In genomic region chr18:21316296-21316695, GRCh38 we compare ENCODE assay signal across 20 cellular contexts.
"Had no signal": no experiment of that assay in that cellular context is flagged by ENCODE, and none has a peak within 500 bp of the region (broad histone marks: within the 10 kb centered on the region; RNA-seq: fewer than 3 reads in every experiment).

No MANE protein-coding gene starts in this region.

- H3K4me1 ChIP-seq: adrenal gland, body of pancreas had no signal

- ATAC-seq: activated naive CD4-positive, alpha-beta T cell treated with anti-CD3 and anti-CD28 coated beads, Interleukin-2, amount 50 U/mL, for 72 hours; activated T-cell treated with anti-CD3 and anti-CD28 coated beads, Interleukin-2, amount 50 U/mL, for 72 hours; body of pancreas; left cardiac atrium; stimulated activated naive CD8-positive, alpha-beta T cell treated with anti-CD3 and anti-CD28 coated beads, Interleukin-15, amount 100 ng/mL, for 72 hours had no signal

- H3K36me3 Mint-ChIP-seq: activated naive CD4-positive, alpha-beta T cell treated with anti-CD3 and anti-CD28 coated beads, Interleukin-2, amount 50 U/mL, for 72 hours; naive B cell; type B pancreatic cell had no signal

- H3K4me3 Mint-ChIP-seq: activated T-cell treated with anti-CD3 and anti-CD28 coated beads, Interleukin-2, amount 50 U/mL, for 72 hours; naive B cell; stimulated activated naive CD8-positive, alpha-beta T cell treated with anti-CD3 and anti-CD28 coated beads, Interleukin-15, amount 100 ng/mL, for 72 hours; type B pancreatic cell had no signal

- H3K36me3 ChIP-seq: adrenal gland, ovary, suprapubic skin, WERI-Rb-1 had no signal

- H3K4me1 Mint-ChIP-seq: naive B cell; stimulated activated naive CD8-positive, alpha-beta T cell treated with anti-CD3 and anti-CD28 coated beads, Interleukin-15, amount 100 ng/mL, for 72 hours had no signal

- H3K27me3 ChIP-seq: adrenal gland, body of pancreas, ovary, suprapubic skin had no signal

- DNase-seq: activated CD4-positive, alpha-beta T cell treated with anti-CD3 and anti-CD28 coated beads for 1 hour; activated CD8-positive, alpha-beta memory T cell treated with anti-CD3 and anti-CD28 coated beads for 24 hours; activated effector memory CD4-positive, alpha-beta T cell treated with anti-CD3 and anti-CD28 coated beads, Interleukin-2, amount 50 U/mL, for 16 hours; activated T-cell treated with anti-CD3 and anti-CD28 coated beads, Interleukin-2, amount 50 U/mL, for 72 hours; adrenal gland; body of pancreas; caudate nucleus; left cardiac atrium; naive B cell; ovary; stimulated activated CD4-positive, alpha-beta T cell treated with anti-CD3 and anti-CD28 coated beads, Interleukin-15, amount 100 ng/mL, for 24 hours; stimulated activated CD4-positive, alpha-beta T cell treated with anti-CD3 and anti-CD28 coated beads, Interleukin-2, amount 100 ng/mL, for 48 hours; stimulated activated naive CD8-positive, alpha-beta T cell treated with anti-CD3 and anti-CD28 coated beads, Interleukin-15, amount 100 ng/mL, for 72 hours; SW 1271; WERI-Rb-1 had no signal

- H3K27ac ChIP-seq: adrenal gland, body of pancreas, ovary, skin epidermis, suprapubic skin, WERI-Rb-1 had no signal

- H3K9me3 Mint-ChIP-seq: activated naive CD4-positive, alpha-beta T cell treated with anti-CD3 and anti-CD28 coated beads, Interleukin-2, amount 50 U/mL, for 72 hours; stimulated activated naive CD8-positive, alpha-beta T cell treated with anti-CD3 and anti-CD28 coated beads, Interleukin-15, amount 100 ng/mL, for 72 hours; type B pancreatic cell had no signal

- H3K27me3 Mint-ChIP-seq: type B pancreatic cell had no signal

- H3K9me3 ChIP-seq: adrenal gland, body of pancreas, ovary, suprapubic skin had no signal

- H3K4me3 ChIP-seq: adrenal gland, body of pancreas, lung, ovary, skin epidermis, suprapubic skin had no signal

- H3K27ac Mint-ChIP-seq: activated naive CD4-positive, alpha-beta T cell treated with anti-CD3 and anti-CD28 coated beads, Interleukin-2, amount 50 U/mL, for 72 hours; activated T-cell treated with anti-CD3 and anti-CD28 coated beads, Interleukin-2, amount 50 U/mL, for 72 hours; naive B cell; stimulated activated naive CD8-positive, alpha-beta T cell treated with anti-CD3 and anti-CD28 coated beads, Interleukin-15, amount 100 ng/mL, for 72 hours; type B pancreatic cell had no signal
